8 cellular contexts compared by ENCODE assay signal in genomic region chr7:144818516-144818915, GRCh38. TPM values are rescaled to one million over a fixed set of nuclear protein-coding genes. Genes with fewer than 3 reads are reported as not detected.
DNase-seq lines count a peak whose midpoint lies in the region; ATAC-seq, FAIRE-seq and TF ChIP-seq lines count a peak whose summit lies in the region.

No MANE protein-coding gene starts in this region.

- peak overlapping the region; percentile 0 to 83 (median 50) for H3K4me3 Mint-ChIP-seq in CD4-positive, CD25-positive, alpha-beta regulatory T cell

- 37% methylated on average over 4 of the region's 4 CpGs for WGBS in GM12878 (ENCODE audit: insufficient coverage, insufficient replicate concordance, low lambda C conversion rate, missing lambda C conversion rate)

- POLR2A ChIA-PET in GM12878 (lab: Charles Lee), result no interaction called here

- BruUV-seq in GM12878 (replicated peaks; lab: Mats Ljungman, UMichigan), result no TSS peak

- peak; percentile 95 for ATAC-seq in CD4-positive, CD25-positive, alpha-beta regulatory T cell (ENCODE audit: low read depth in 2 of 2)
- ATAC-seq in GM19468 (IDR thresholded peaks at IDR 0.05; ENCODE audit: extremely low read depth, unreplicated experiment) (peak; percentile 52), HG03575 (IDR thresholded peaks at IDR 0.05; ENCODE audit: extremely low read depth, insufficient number of reproducible peaks, low FRiP score, unreplicated experiment) (peak; percentile 76), GM12878 (peak; percentile 69)

- H3K36me3 Mint-ChIP-seq in CD4-positive, CD25-positive, alpha-beta regulatory T cell, result peaks cover 13% of the 10 kb centered on the region

- in situ Hi-C loops in GM12878 (cut with MboI), result no loop called here

- peak; percentile 55 to 82 (median 73) for DNase-seq in CD4-positive, CD25-positive, alpha-beta regulatory T cell
- no peak for DNase-seq in GM12878 (ENCODE audit: low read depth, low spot score)
- no peak for DNase-seq in CD1c-positive myeloid dendritic cell (ENCODE audit: extremely low spot score)
- DNase-seq in NCI-H2107 (lab: John Stamatoyannopoulos, UW), result no peak
- DNase-seq in EL, result no peak
- DNase-seq in hepatic stellate cell (ENCODE audit: low spot score), result no peak

- no peak for TF ChIP-seq EP300 in GM12878 (IDR thresholded peaks at IDR 0.05; ENCODE audit: borderline replicate concordance in 1 of 2, control insufficient read depth in 1 of 2, low read depth in 2 of 2, low read length in 2 of 2)

- H3K27ac Mint-ChIP-seq in CD4-positive, CD25-positive, alpha-beta regulatory T cell, result peak overlapping the region; percentile 93 to 99 (median 95)

- no peak overlapping the region for H3K9ac ChIP-seq in GM12878 (ENCODE audit: control insufficient read depth, insufficient read depth, low read length)

- H3K27ac ChIP-seq in CD4-positive, CD25-positive, alpha-beta regulatory T cell (ENCODE audit: insufficient read depth, low read length, poor library complexity, severe bottlenecking), result peak overlapping the region; percentile 79
- H3K27ac ChIP-seq in GM12878 (ENCODE audit: control insufficient read depth, insufficient read depth), result no peak overlapping the region

- no peaks in the 10 kb centered on the region for H3K27me3 Mint-ChIP-seq in CD4-positive, CD25-positive, alpha-beta regulatory T cell

- no peaks in the 10 kb centered on the region for H3K36me3 ChIP-seq in CD4-positive, CD25-positive, alpha-beta regulatory T cell (ENCODE audit: control insufficient read depth, insufficient read depth, low read length)
- no peaks in the 10 kb centered on the region for H3K36me3 ChIP-seq in GM12878 (ENCODE audit: control insufficient read depth in 2 of 2, insufficient read depth in 2 of 2, low read length in 1 of 2)

- H3K9me3 Mint-ChIP-seq in CD4-positive, CD25-positive, alpha-beta regulatory T cell, result no peaks in the 10 kb centered on the region

- no peak for TF ChIP-seq RAD21 in GM12878 (IDR thresholded peaks at IDR 0.05; ENCODE audit: insufficient read depth, low read depth, low read length)

- CTCF ChIA-PET in GM12878 (lab: Yijun Ruan, JAX), result interaction anchor here (0.8 to 1.3 kb wide), 2 partner anchors 35 to 37 kb away, joined by 3 read pairs; no protein-coding TSS in a partner anchor

- no peaks in the 10 kb centered on the region for H3K27me3 ChIP-seq in CD4-positive, CD25-positive, alpha-beta regulatory T cell (ENCODE audit: control insufficient read depth, insufficient read depth, low read length)
- H3K27me3 ChIP-seq in GM12878 (replicated peaks in 1 of 2; ENCODE audit: control insufficient read depth in 2 of 2, insufficient read depth in 2 of 2, low read length in 1 of 2), result no peaks in the 10 kb centered on the region

- intact Hi-C loops in GM12878 (cut with micrococcal nuclease; ENCODE audit: unreplicated experiment), result no loop called here

- SMC1A ChIA-PET in GM12878 (lab: Charles Lee; ENCODE audit: uncharacterized antibody, unreplicated experiment), result interaction anchor here (0.8 to 2.5 kb wide), 4 partner anchors 17 to 33 kb away, joined by 3 to 17 read pairs (median 5); partner anchors contain the start of gene TPK1

- H3K79me2 ChIP-seq in GM12878 (ENCODE audit: control insufficient read depth, insufficient read depth, low read length), result no peaks in the 10 kb centered on the region; the same call in 1 of the 2 replicates

- peak overlapping the region; percentile 49 for H3K4me3 ChIP-seq in CD4-positive, CD25-positive, alpha-beta regulatory T cell (ENCODE audit: low read depth, low read length)
- no peak overlapping the region for H3K4me3 ChIP-seq in GM12878

- RAD21 ChIA-PET in GM12878 (lab: Charles Lee; ENCODE audit: unreplicated experiment), result interaction anchor here (5.6 kb wide), 1 partner anchor 17 kb away, joined by 39 read pairs; the partner anchor contains the start of gene TPK1

- FAIRE-seq in GM12878 (lab: Jason Lieb, UNC), result peak; percentile 72

- TF ChIP-seq POLR2A in GM12878 (IDR thresholded peaks at IDR 0.05; ENCODE audit: low read depth, low read length), result no peak

- peaks cover 37 to 86% (median 72%) of the 10 kb centered on the region in 4 donors for H3K4me1 Mint-ChIP-seq in CD4-positive, CD25-positive, alpha-beta regulatory T cell

- no peaks in the 10 kb centered on the region for H3K9me3 ChIP-seq in CD4-positive, CD25-positive, alpha-beta regulatory T cell (ENCODE audit: control insufficient read depth in 2 of 2, low read length in 2 of 2)
- H3K9me3 ChIP-seq in GM12878 (replicated peaks; ENCODE audit: control insufficient read depth, insufficient read depth, low read length), result peaks cover under 1% of the 10 kb centered on the region; the same call in 1 of the 3 replicates

- 0 out of 2 replicates have a peak overlapping the region, but pooled peaks have one; percentile 3 for H3K4me2 ChIP-seq in GM12878 (ENCODE audit: control insufficient read depth, insufficient read depth)

- H3K4me1 ChIP-seq in CD4-positive, CD25-positive, alpha-beta regulatory T cell (ENCODE audit: control insufficient read depth, insufficient read depth, low read length, poor library complexity, severe bottlenecking), result peaks cover 50% of the 10 kb centered on the region
- peaks cover 33% of the 10 kb centered on the region for H3K4me1 ChIP-seq in GM12878 (ENCODE audit: control insufficient read depth, insufficient read depth, low read length)

- no peaks in the 10 kb centered on the region for H4K20me1 ChIP-seq in GM12878 (ENCODE audit: control insufficient read depth, insufficient read depth)

- 0 out of 2 replicates have a peak overlapping the region, but pooled peaks have one; percentile 9 for H2AFZ ChIP-seq in GM12878 (ENCODE audit: control insufficient read depth, low read depth, low read length)

- no peak for TF ChIP-seq CTCF in GM12878 (IDR thresholded peaks at IDR 0.05 in 2 of 3, conservative IDR thresholded peaks at IDR 0.05 in 1 of 3; ENCODE audit: control insufficient read depth in 2 of 3, extremely low read depth in 1 of 3, insufficient read depth in 1 of 3, low read depth in 3 of 3, low read length in 3 of 3)

TF ChIP-seq in GM12878, 131 proteins besides CTCF, POLR2A, EP300 and RAD21:
- TF ChIP-seq POLR2AphosphoS5 (IDR thresholded peaks at IDR 0.05; ENCODE audit: low read length) (no peak), RUNX3 (IDR thresholded peaks at IDR 0.05; ENCODE audit: low read length) (peak; percentile 67), GATAD2B (conservative IDR thresholded peaks at IDR 0.05; ENCODE audit: low read depth) (no peak)

RNA-seq across cellular contexts. Expression of gene TPK1, which starts 17.3 kb away (rescaled TPM):
- total RNA-seq in CD4-positive, CD25-positive, alpha-beta regulatory T cell, result 38.8 TPM
- 10 to 100 TPM; 30.5 to 32.5 (median 31.5) TPM for polyA plus RNA-seq in CD4-positive, CD25-positive, alpha-beta regulatory T cell
- total RNA-seq in GM12878 (2013; cell fraction: nucleolus; rRNA removed), result 38.9 and 39.7 TPM in 2 replicates
- 7.8 and 8.2 TPM in 2 replicates for total RNA-seq in GM12878 (2014; rRNA removed)
- 7.3 and 10.6 TPM in 2 replicates for total RNA-seq in GM12878 (2014; rRNA removed; fragmentation: Illumina TruSeq; extraction: Trizol)
- 5.6 and 7.7 TPM in 2 replicates for total RNA-seq in GM12878 (2021)
- 15.2 TPM for polyA plus RNA-seq in GM12878 (2011; ENCODE audit: low read depth)
- polyA plus RNA-seq in GM12878 (2011; rRNA removed), result 13.6 and 13.8 TPM in 2 replicates
- 8.6 and 10.7 TPM in 2 replicates for polyA plus RNA-seq in GM12878 (2011; cell fraction: cytosol; rRNA removed)
- polyA plus RNA-seq in GM12878 (2011; cell fraction: nucleus; rRNA removed), result 6.9 and 12.2 TPM in 2 replicates
- 6.7 and 8.0 TPM in 2 replicates for polyA plus RNA-seq in GM12878 (2012)
- 7.1 and 7.4 TPM in 2 replicates for polyA plus RNA-seq in GM12878 (2014; fragmentation: Illumina TruSeq; extraction: Trizol)
- polyA plus RNA-seq in GM12878 (2014; fragmentation: Nextera tagmentation; extraction: Ambion mirVana), result 10 to 100 TPM in 1 of 2 experiments, 1 to 10 TPM in 1; 8.0 to 11.3 TPM
- 5.6 and 7.8 TPM in 2 replicates for polyA plus RNA-seq in GM12878 (2014; rRNA removed)
- 10 to 100 TPM; 14.2 to 19.0 TPM for polyA plus RNA-seq in GM12878 (2016; fragmentation: Nextera tagmentation; extraction: Ambion mirVana)
- 34.8 and 44.3 TPM in 2 replicates for polyA minus RNA-seq in GM12878 (2011; rRNA and poly(A)+ RNA removed)
- 6.1 and 6.4 TPM in 2 replicates for polyA minus RNA-seq in GM12878 (2011; cell fraction: cytosol; rRNA and poly(A)+ RNA removed)
- 32.3 and 49.6 TPM in 2 replicates for polyA minus RNA-seq in GM12878 (2011; cell fraction: nucleus; rRNA and poly(A)+ RNA removed)

Comparison
In these comparisons a context has a peak if more than half of its experiments do, and no peak if none do; other contexts are left out.
1. DNase-seq: peak in CD4-positive, CD25-positive, alpha-beta regulatory T cell (3 of 3); none in GM12878 (single experiment), CD1c-positive myeloid dendritic cell (single experiment), NCI-H2107 (single experiment), EL (single experiment) and hepatic stellate cell (single experiment).
2. Peak in every context shown above with its lines, with median percentiles within 50 percentile points of each other: ATAC-seq.